Comparison of ENCODE assay signal across 17 cellular contexts in the genomic region with DNA sequence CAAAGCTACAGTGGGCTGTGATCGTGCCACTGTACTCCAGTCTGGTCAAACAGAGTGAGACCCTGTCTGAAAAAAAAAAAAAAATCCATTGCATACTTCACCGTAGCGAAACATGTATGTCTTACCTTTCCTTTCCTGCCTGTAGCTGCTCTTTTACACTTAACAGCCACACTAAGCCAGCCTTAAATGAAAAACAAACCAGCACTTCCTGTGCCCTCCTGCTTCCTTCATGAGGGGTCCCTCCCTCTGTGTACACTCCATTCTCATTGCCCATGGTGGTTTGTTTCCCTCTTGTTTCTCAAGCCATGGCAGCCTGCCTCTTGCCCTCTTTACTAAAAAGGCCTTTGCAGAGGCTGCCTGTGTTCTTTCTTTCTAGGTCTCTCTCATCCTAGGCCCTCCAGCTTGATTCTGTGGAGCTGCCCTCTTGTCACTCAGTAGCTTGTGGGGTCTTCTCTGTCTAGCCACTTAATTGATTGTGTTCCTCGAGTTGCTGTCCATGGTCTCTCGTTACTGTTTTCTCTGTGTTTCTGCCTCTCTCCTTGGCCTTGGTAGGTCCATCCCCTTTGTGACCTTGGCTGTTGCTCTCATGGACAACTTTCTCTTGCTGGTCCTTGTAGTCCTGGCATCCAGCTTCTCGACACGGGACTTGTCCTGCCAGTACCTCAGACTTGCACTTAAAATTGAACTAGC. TPM values are rescaled to one million over a fixed set of nuclear protein-coding genes. Genes with fewer than 3 reads are reported as not detected.
A peak's percentile ranks its signal among the peaks of the same experiment; 100 is the strongest.
DNase-seq lines count a peak whose midpoint lies in the region; ATAC-seq and TF ChIP-seq lines count a peak whose summit lies in the region.
"Had no signal": no experiment of that assay in that cellular context is flagged by ENCODE, and none has a peak within 500 bp of the region (broad histone marks: within the 10 kb centered on the region; RNA-seq: fewer than 3 reads in every experiment).

No MANE protein-coding gene starts in this region.

- H3K27me3 Mint-ChIP-seq in MCF 10A (ENCODE audit: insufficient read depth, unreplicated experiment) = no peaks in the 10 kb centered on the region
- no peaks in the 10 kb centered on the region for H3K27me3 Mint-ChIP-seq in effector memory CD8-positive, alpha-beta T cell

- H3K4me3 Mint-ChIP-seq in MCF 10A (ENCODE audit: unreplicated experiment) = no peak overlapping the region
- peak overlapping the region; percentile 60 to 71 for H3K4me3 Mint-ChIP-seq in effector memory CD8-positive, alpha-beta T cell

- ATAC-seq in effector memory CD8-positive, alpha-beta T cell (replicated peaks) = peak; percentile 55
- no peak for ATAC-seq in HG02938 (IDR thresholded peaks at IDR 0.05; ENCODE audit: unreplicated experiment)
- ATAC-seq in GM18498 (IDR thresholded peaks at IDR 0.05; ENCODE audit: unreplicated experiment) = no peak
- ATAC-seq: foreskin keratinocyte had no signal

- H3K4me1 ChIP-seq in breast epithelium (no peaks in the 10 kb centered on the region), Loucy (ENCODE audit: insufficient read depth, low read length, poor library complexity, severe bottlenecking) (peaks cover 57% of the 10 kb centered on the region), suprapubic skin (peaks cover 4% of the 10 kb centered on the region)
- H3K4me1 ChIP-seq: SJSA1 had no signal

- no peak for DNase-seq in MCF 10A (ENCODE audit: unreplicated experiment)
- no peak for DNase-seq in breast epithelium (ENCODE audit: low spot score in 2 of 2)
- no peak for DNase-seq in effector memory CD8-positive, alpha-beta T cell
- DNase-seq in suprapubic skin (ENCODE audit: low spot score in 2 of 2) = peak; percentile 16 to 18
- DNase-seq: AML-193, foreskin keratinocyte, hypothalamus, mammary epithelial cell, NCI-H1417 treated with DMSO at 0.1 percent for 48 hours, PC-9, spleen had no signal

- H3K27me3 ChIP-seq in breast epithelium (no peaks in the 10 kb centered on the region), Loucy (ENCODE audit: insufficient read depth, low read length, poor library complexity, severe bottlenecking) (no peaks in the 10 kb centered on the region), suprapubic skin (no peaks in the 10 kb centered on the region)
- H3K27me3 ChIP-seq: foreskin keratinocyte, SJSA1, spleen had no signal

- peaks cover 11% of the 10 kb centered on the region for H3F3A ChIP-seq in Loucy (ENCODE audit: low read depth)

- POLR2A ChIA-PET in MCF 10A (lab: Yijun Ruan, JAX) = interaction anchor here (0.6 kb wide), 1 partner anchor 261 kb away, joined by 3 read pairs; no protein-coding TSS in a partner anchor

- peak overlapping the region; percentile 68 for H3K9ac ChIP-seq in Loucy (ENCODE audit: low read depth, low read length, poor library complexity, severe bottlenecking)

- TF ChIP-seq POLR2A in breast epithelium (IDR thresholded peaks at IDR 0.05) = no peak
- no peak for TF ChIP-seq POLR2A in suprapubic skin (IDR thresholded peaks at IDR 0.05)

- intact Hi-C loops in MCF 10A (cut with micrococcal nuclease) (loop anchor here (10.0 kb wide), 1 partner anchor 748 kb away; no protein-coding TSS in a partner anchor), breast epithelium (cut with DNase I; ENCODE audit: low total_unique reads) (no loop called here)

- peaks cover 48% of the 10 kb centered on the region for H3K36me3 Mint-ChIP-seq in MCF 10A (ENCODE audit: insufficient read depth, unreplicated experiment)
- peaks cover 12% of the 10 kb centered on the region for H3K36me3 Mint-ChIP-seq in effector memory CD8-positive, alpha-beta T cell (ENCODE audit: insufficient read depth)

- H2AFZ ChIP-seq in Loucy (ENCODE audit: low read length) = no peak overlapping the region
- H2AFZ ChIP-seq: PC-9 had no signal

- H3K36me3 ChIP-seq in breast epithelium = no peaks in the 10 kb centered on the region
- H3K36me3 ChIP-seq in Loucy (ENCODE audit: insufficient read depth, low read length) = 0 out of 2 replicates have a peak, but pooled peaks cover 3% of the 10 kb centered on the region
- peaks cover 76% of the 10 kb centered on the region for H3K36me3 ChIP-seq in suprapubic skin

- WGBS in suprapubic skin = 92% methylated on average over 7 of the region's 7 CpGs

- H3K27ac ChIP-seq in breast epithelium = no peak overlapping the region
- H3K27ac ChIP-seq in suprapubic skin = no peak overlapping the region
- H3K27ac ChIP-seq: epithelial cell of prostate, foreskin keratinocyte, PC-9, SJSA1, thoracic aorta had no signal

- peak overlapping the region; percentile 72 for H3K4me2 ChIP-seq in Loucy (ENCODE audit: low read depth, low read length, poor library complexity, severe bottlenecking)
- H3K4me2 ChIP-seq: PC-9 had no signal

- H3K27ac Mint-ChIP-seq in MCF 10A (ENCODE audit: low read depth, unreplicated experiment) = peak overlapping the region; percentile 1
- peak overlapping the region; percentile 33 to 93 for H3K27ac Mint-ChIP-seq in effector memory CD8-positive, alpha-beta T cell

- H3K9me3 ChIP-seq in breast epithelium (no peaks in the 10 kb centered on the region), Loucy (ENCODE audit: insufficient read depth, low read depth, low read length) (no peaks in the 10 kb centered on the region), suprapubic skin (no peaks in the 10 kb centered on the region)
- H3K9me3 ChIP-seq: SJSA1, spleen, thoracic aorta had no signal

- peaks cover 2% of the 10 kb centered on the region for H3K4me1 Mint-ChIP-seq in MCF 10A (ENCODE audit: insufficient read depth, unreplicated experiment)
- H3K4me1 Mint-ChIP-seq in effector memory CD8-positive, alpha-beta T cell (ENCODE audit: low read depth in 2 of 2) = peaks cover 56 to 66% of the 10 kb centered on the region in 2 donors

- H3K9me3 Mint-ChIP-seq in MCF 10A (ENCODE audit: unreplicated experiment) = no peaks in the 10 kb centered on the region
- no peaks in the 10 kb centered on the region for H3K9me3 Mint-ChIP-seq in effector memory CD8-positive, alpha-beta T cell

- TF ChIP-seq CTCF in MCF 10A (IDR thresholded peaks at IDR 0.05; ENCODE audit: unreplicated experiment) (no peak), breast epithelium (IDR thresholded peaks at IDR 0.05) (no peak), Loucy (conservative IDR thresholded peaks at IDR 0.05; ENCODE audit: low read length) (no peak), suprapubic skin (IDR thresholded peaks at IDR 0.05) (no peak)

- H3K4me3 ChIP-seq in breast epithelium = no peak overlapping the region
- peak overlapping the region; percentile 36 for H3K4me3 ChIP-seq in Loucy (ENCODE audit: low read length, poor library complexity, severe bottlenecking)
- no peak overlapping the region for H3K4me3 ChIP-seq in suprapubic skin
- H3K4me3 ChIP-seq: PC-9, SJSA1, spleen, thoracic aorta had no signal

- no peaks in the 10 kb centered on the region for H3K9me2 ChIP-seq in Loucy (replicated peaks; ENCODE audit: low read depth, low read length)

- no TSS peak for BruUV-seq in MCF 10A (replicated peaks; lab: Mats Ljungman, UMichigan)

- TF ChIP-seq EP300 in suprapubic skin (IDR thresholded peaks at IDR 0.05) = no peak

- no peaks in the 10 kb centered on the region for H4K20me1 ChIP-seq in Loucy (ENCODE audit: insufficient read depth, low read length, poor library complexity, severe bottlenecking)

- H3K79me2 ChIP-seq in Loucy (ENCODE audit: insufficient read depth, low read length) = no peaks in the 10 kb centered on the region; the same call in 1 of the 2 replicates

- CTCF ChIA-PET in MCF 10A (lab: Yijun Ruan, JAX) = interaction anchor here (0.6 kb wide), 1 partner anchor 90 kb away, joined by 3 read pairs; no protein-coding TSS in a partner anchor

RNA-seq across cellular contexts. Expression of gene MSANTD1, which starts 52.1 kb away (rescaled TPM):
- total RNA-seq in MCF 10A (2022) (0.37 and 0.66 TPM in 2 replicates), breast epithelium (under 1 TPM; 0.48 to 0.88 (median 0.66) TPM), suprapubic skin (under 1 TPM in 2 of 4 donors, not detected in 2; 0.36 to 0.72 TPM)

Comparison
In these comparisons a context has a peak if more than half of its experiments do, and no peak if none do; other contexts are left out.
1. DNase-seq: peak in suprapubic skin (2 of 2); none in MCF 10A (single experiment), breast epithelium (0 of 2) and effector memory CD8-positive, alpha-beta T cell (0 of 3).